Comparison of ENCODE assay signal across 9 cellular contexts in genomic region chr10:73886625-73887024, GRCh38. TPM values are rescaled to one million over a fixed set of nuclear protein-coding genes. Genes with fewer than 3 reads are reported as not detected.
DNase-seq lines count a peak whose midpoint lies in the region; ATAC-seq, FAIRE-seq and TF ChIP-seq lines count a peak whose summit lies in the region.
"Had no signal": no experiment of that assay in that cellular context is flagged by ENCODE, and none has a peak within 500 bp of the region (broad histone marks: within the 10 kb centered on the region; RNA-seq: fewer than 3 reads in every experiment).

No MANE protein-coding gene starts in this region.

- in situ Hi-C loops in HAP-1 (cut with MboI; ENCODE audit: low sequenced_read_pairs), result loop anchor here (5.0 kb wide), 1 partner anchor 196 kb away; no protein-coding TSS in a partner anchor

- H2AFZ ChIP-seq in PC-9 (no peak overlapping the region), osteoblast (ENCODE audit: low read length) (peak overlapping the region; percentile 10)

- H3K27ac Mint-ChIP-seq in endodermal cell, result no peak overlapping the region
- H3K27ac Mint-ChIP-seq in activated T-helper 1 cell treated with anti-CD3 and anti-CD28 coated beads, Interleukin-12 subunit alpha, Interleukin-12 subunit beta, Interleukin-2, Interleukin-4 antibody, amounts not matched to agents 30 ng/mL and 10 ng/mL and 1 ng/mL, durations not matched to agents 14 hours and 24 hours and 36 hours, result no peak overlapping the region

- peak overlapping the region; percentile 97 to 98 for H3K27ac ChIP-seq in A549
- peak overlapping the region; percentile 97 for H3K27ac ChIP-seq in PC-9
- H3K27ac ChIP-seq in endodermal cell (ENCODE audit: low read depth, low read length), result no peak overlapping the region
- peak overlapping the region; percentile 83 for H3K27ac ChIP-seq in osteoblast (ENCODE audit: low read depth, low read length)
- H3K27ac ChIP-seq: HL-60 had no signal

- no peaks in the 10 kb centered on the region for H3K9me3 ChIP-seq in A549
- H3K9me3 ChIP-seq in PC-9 (ENCODE audit: insufficient read depth, low read depth), result no peaks in the 10 kb centered on the region
- H3K9me3 ChIP-seq in endodermal cell (ENCODE audit: control insufficient read depth, low read length), result no peaks in the 10 kb centered on the region
- no peaks in the 10 kb centered on the region for H3K9me3 ChIP-seq in osteoblast (ENCODE audit: low read depth, low read length)
- no peaks in the 10 kb centered on the region for H3K9me3 ChIP-seq in HAP-1

- H3K4me2 ChIP-seq in A549 (peak overlapping the region; percentile 85), PC-9 (peak overlapping the region; percentile 90), osteoblast (ENCODE audit: insufficient read depth, low read length) (peak overlapping the region; percentile 75)

- H3K4me3 Mint-ChIP-seq in endodermal cell, result no peak overlapping the region
- H3K4me3 Mint-ChIP-seq in activated T-helper 1 cell treated with anti-CD3 and anti-CD28 coated beads, Interleukin-12 subunit alpha, Interleukin-12 subunit beta, Interleukin-2, Interleukin-4 antibody, amounts not matched to agents 30 ng/mL and 10 ng/mL and 1 ng/mL, durations not matched to agents 14 hours and 24 hours and 36 hours, result no peak overlapping the region

- no peak for TF ChIP-seq EP300 in A549 (IDR thresholded peaks at IDR 0.05)

- no peak overlapping the region for H3K9ac ChIP-seq in endodermal cell (ENCODE audit: extremely low read depth, low read length, poor library complexity, severe bottlenecking)

- H3K27me3 Mint-ChIP-seq in endodermal cell (ENCODE audit: insufficient read depth), result no peaks in the 10 kb centered on the region
- peaks cover 4% of the 10 kb centered on the region for H3K27me3 Mint-ChIP-seq in activated T-helper 1 cell treated with anti-CD3 and anti-CD28 coated beads, Interleukin-12 subunit alpha, Interleukin-12 subunit beta, Interleukin-2, Interleukin-4 antibody, amounts not matched to agents 30 ng/mL and 10 ng/mL and 1 ng/mL, durations not matched to agents 14 hours and 24 hours and 36 hours (ENCODE audit: insufficient read depth)

- TF ChIP-seq CTCF in A549 (IDR thresholded peaks at IDR 0.05) (no peak), PC-9 (conservative IDR thresholded peaks at IDR 0.05) (no peak), endodermal cell (conservative IDR thresholded peaks at IDR 0.05) (no peak), osteoblast (IDR thresholded peaks at IDR 0.05; ENCODE audit: extremely low read depth, low read depth, low read length) (no peak)

- no peaks in the 10 kb centered on the region for H3K36me3 ChIP-seq in PC-9 (ENCODE audit: low read depth)
- H3K36me3 ChIP-seq in endodermal cell (ENCODE audit: control insufficient read depth, insufficient read depth, low read length), result no peaks in the 10 kb centered on the region
- H3K36me3 ChIP-seq in osteoblast (ENCODE audit: insufficient read depth, low read length), result no peaks in the 10 kb centered on the region
- H3K36me3 ChIP-seq in HAP-1 (replicated peaks), result no peaks in the 10 kb centered on the region

- no peaks in the 10 kb centered on the region for H3K36me3 Mint-ChIP-seq in endodermal cell (ENCODE audit: low read depth)
- no peaks in the 10 kb centered on the region for H3K36me3 Mint-ChIP-seq in activated T-helper 1 cell treated with anti-CD3 and anti-CD28 coated beads, Interleukin-12 subunit alpha, Interleukin-12 subunit beta, Interleukin-2, Interleukin-4 antibody, amounts not matched to agents 30 ng/mL and 10 ng/mL and 1 ng/mL, durations not matched to agents 14 hours and 24 hours and 36 hours (ENCODE audit: low read depth)

- H3K79me2 ChIP-seq in PC-9 (ENCODE audit: low read depth) (no peaks in the 10 kb centered on the region), osteoblast (ENCODE audit: insufficient read depth, low read length) (no peaks in the 10 kb centered on the region)

- H3K9me2 ChIP-seq in PC-9 (ENCODE audit: insufficient read depth), result no peaks in the 10 kb centered on the region

- H3K4me3 ChIP-seq in A549 (no peak overlapping the region), PC-9 (peak overlapping the region; percentile 43; the same call in 1 of the 2 replicates), endodermal cell (ENCODE audit: low read length) (no peak overlapping the region), osteoblast (ENCODE audit: insufficient read depth, low read length) (no peak overlapping the region), HAP-1 (no peak overlapping the region)

- intact Hi-C loops in PC-9 (cut with micrococcal nuclease; ENCODE audit: unreplicated experiment), result loop anchor here (1.0 to 10.0 kb wide), 10 partner anchors 54 to 1348 kb away; partner anchors contain the start of gene COMTD1
- intact Hi-C loops in activated T-helper 1 cell treated with anti-CD3 and anti-CD28 coated beads, Interleukin-12 subunit alpha, Interleukin-12 subunit beta, Interleukin-2, Interleukin-4 antibody, amounts not matched to agents 30 ng/mL and 10 ng/mL and 1 ng/mL, durations not matched to agents 14 hours and 24 hours and 36 hours (cut with micrococcal nuclease), result loop anchor here (1.0 to 2.0 kb wide), 7 partner anchors 22 to 348 kb away; no protein-coding TSS in a partner anchor

- CTCF ChIA-PET in A549 (lab: Yijun Ruan, JAX), result interaction anchor here (0.7 to 26.6 kb wide), 51 partner anchors 9 to 348 kb away, joined by 3 to 936 read pairs (median 5); partner anchors contain the start of genes CAMK2G, PLAU and VCL
- CTCF ChIA-PET in PC-9 (lab: Charles Lee), result interaction anchor here (0.6 to 4.4 kb wide), 16 partner anchors 11 to 217 kb away, joined by 3 to 58 read pairs (median 4); no protein-coding TSS in a partner anchor

- H3K9me3 Mint-ChIP-seq in endodermal cell, result no peaks in the 10 kb centered on the region
- no peaks in the 10 kb centered on the region for H3K9me3 Mint-ChIP-seq in activated T-helper 1 cell treated with anti-CD3 and anti-CD28 coated beads, Interleukin-12 subunit alpha, Interleukin-12 subunit beta, Interleukin-2, Interleukin-4 antibody, amounts not matched to agents 30 ng/mL and 10 ng/mL and 1 ng/mL, durations not matched to agents 14 hours and 24 hours and 36 hours

- DNase-seq in A549 (ENCODE audit: low read depth in 1 of 2, low spot score in 1 of 2) (no peak), PC-9 (peak; percentile 38 to 58), endodermal cell (peak; percentile 62), osteoblast (ENCODE audit: insufficient read length, low spot score, missing footprints) (peak; percentile 38), AG08396 (ENCODE audit: low spot score) (no peak), NCI-H345 (lab: John Stamatoyannopoulos, UW) (no peak), HAP-1 (ENCODE audit: low spot score in 2 of 2) (no peak)
- DNase-seq in activated T-helper 1 cell treated with anti-CD3 and anti-CD28 coated beads, Interleukin-12 subunit alpha, Interleukin-12 subunit beta, Interleukin-2, Interleukin-4 antibody, amounts not matched to agents 30 ng/mL and 10 ng/mL and 1 ng/mL, durations not matched to agents 14 hours and 24 hours and 36 hours (ENCODE audit: low spot score), result no peak

- H3K4me1 ChIP-seq in A549, result peaks cover 56% of the 10 kb centered on the region
- peaks cover 64% of the 10 kb centered on the region for H3K4me1 ChIP-seq in PC-9 (replicated peaks; ENCODE audit: insufficient read depth)
- H3K4me1 ChIP-seq in endodermal cell (ENCODE audit: control insufficient read depth, insufficient read depth, low read length), result peaks cover 12% of the 10 kb centered on the region
- H3K4me1 ChIP-seq in osteoblast (ENCODE audit: insufficient read depth, low read length), result peaks cover 32% of the 10 kb centered on the region
- H3K4me1 ChIP-seq in HAP-1, result no peaks in the 10 kb centered on the region

- peak; percentile 43 to 54; a peak in 5 of 6 replicates for ATAC-seq in A549

- FAIRE-seq in A549 (lab: Jason Lieb, UNC), result no peak

- peaks cover 12% of the 10 kb centered on the region for H3K4me1 Mint-ChIP-seq in endodermal cell
- H3K4me1 Mint-ChIP-seq in activated T-helper 1 cell treated with anti-CD3 and anti-CD28 coated beads, Interleukin-12 subunit alpha, Interleukin-12 subunit beta, Interleukin-2, Interleukin-4 antibody, amounts not matched to agents 30 ng/mL and 10 ng/mL and 1 ng/mL, durations not matched to agents 14 hours and 24 hours and 36 hours (ENCODE audit: low read depth), result peaks cover 25% of the 10 kb centered on the region

- no peak for TF ChIP-seq POLR2A in A549 (IDR thresholded peaks at IDR 0.05; ENCODE audit: low read length)

- H4K20me1 ChIP-seq in PC-9 (ENCODE audit: insufficient read depth) (no peaks in the 10 kb centered on the region), osteoblast (ENCODE audit: insufficient read depth, low read length) (no peaks in the 10 kb centered on the region)

- 14% methylated on average over 1 of the region's 1 CpG for WGBS in A549 (ENCODE audit: missing lambda C conversion rate)
- WGBS in endodermal cell (ENCODE audit: insufficient coverage in 1 of 2, insufficient read length in 1 of 2), 2 experiments, result 78 to 83% methylated on average over 1 of the region's 1 CpG

- H3K27me3 ChIP-seq in PC-9 (ENCODE audit: insufficient read depth, low read depth) (no peaks in the 10 kb centered on the region), endodermal cell (ENCODE audit: control insufficient read depth, insufficient read depth, low read length, poor library complexity, severe bottlenecking) (no peaks in the 10 kb centered on the region), osteoblast (ENCODE audit: insufficient read depth, low read length) (no peaks in the 10 kb centered on the region), HAP-1 (ENCODE audit: low read depth) (no peaks in the 10 kb centered on the region)

- POLR2A ChIA-PET in A549 (lab: Yijun Ruan, JAX), result interaction anchor here (0.9 to 7.9 kb wide), 10 partner anchors 11 to 290 kb away, joined by 3 to 98 read pairs (median 6); partner anchors contain the start of gene PLAU
- POLR2A ChIA-PET in PC-9 (lab: Charles Lee; ENCODE audit: unreplicated experiment), result interaction anchor here (0.5 to 4.0 kb wide), 6 partner anchors 13 to 217 kb away, joined by 3 to 87 read pairs (median 4); partner anchors contain the start of gene VCL

- no peak for TF ChIP-seq RAD21 in A549 (conservative IDR thresholded peaks at IDR 0.05 in 1 of 2, IDR thresholded peaks at IDR 0.05 in 1 of 2)

- BruUV-seq in PC-9 (replicated peaks; lab: Mats Ljungman, UMichigan), result no TSS peak

- peaks cover 52% of the 10 kb centered on the region for H3F3A ChIP-seq in PC-9 (ENCODE audit: insufficient read depth, low read depth)

RNA-seq across cellular contexts. Expression of gene CAMK2G, which starts 12.3 kb away (rescaled TPM):
- polyA plus RNA-seq in A549 (2011; rRNA removed) (22.6 and 27.5 TPM in 2 replicates), A549 (2017; fragmentation: RNase III; extraction: RNeasy Plus Mini Kit Qiagen cat#74134 plus additional on column Dnase treatment) (22.8 to 26.6 TPM (median 25.5 TPM) in 3 replicates)
- 30.6 and 33.7 TPM in 2 replicates for polyA plus RNA-seq in A549 (2012; cell fraction: cytosol; rRNA removed)
- 61.5 and 75.3 TPM in 2 replicates for polyA plus RNA-seq in A549 (2012; cell fraction: nucleus; rRNA removed)
- polyA minus RNA-seq in A549 (2011; rRNA and poly(A)+ RNA removed), result 22.9 and 33.4 TPM in 2 replicates
- total RNA-seq in PC-9 (2021) (125 and 147 TPM in 2 replicates), endodermal cell (10 to 100 TPM; 20.9 to 21.7 TPM), osteoblast (22.4 and 28.3 TPM in 2 replicates)
- polyA plus RNA-seq in endodermal cell (2013, experiment 1 of 2), result 29.8 TPM
- 25.8 TPM for polyA plus RNA-seq in endodermal cell (2013, experiment 2 of 2)
- 15.9 and 18.7 TPM in 2 replicates for total RNA-seq in activated T-helper 1 cell treated with anti-CD3 and anti-CD28 coated beads, Interleukin-12 subunit alpha, Interleukin-12 subunit beta, Interleukin-2, Interleukin-4 antibody, amounts not matched to agents 30 ng/mL and 10 ng/mL and 1 ng/mL, durations not matched to agents 14 hours and 24 hours and 36 hours

RNA-seq across cellular contexts. Expression of gene PLAU, which starts 24.3 kb away (rescaled TPM):
- polyA plus RNA-seq in A549 (2011; rRNA removed), result 75.8 and 84.3 TPM in 2 replicates
- 78.1 and 96.1 TPM in 2 replicates for polyA plus RNA-seq in A549 (2012; cell fraction: cytosol; rRNA removed)
- polyA plus RNA-seq in A549 (2012; cell fraction: nucleus; rRNA removed), result 128 and 152 TPM in 2 replicates
- polyA plus RNA-seq in A549 (2017; fragmentation: RNase III; extraction: RNeasy Plus Mini Kit Qiagen cat#74134 plus additional on column Dnase treatment), result 82.6 to 88.3 TPM (median 87.2 TPM) in 3 replicates
- polyA minus RNA-seq in A549 (2011; rRNA and poly(A)+ RNA removed), result 47.2 and 50.6 TPM in 2 replicates
- total RNA-seq in PC-9 (2021), result 90.3 and 94.9 TPM in 2 replicates
- total RNA-seq in endodermal cell, result 1 to 10 TPM; 2.7 to 3.3 TPM
- polyA plus RNA-seq in endodermal cell (2013, experiment 1 of 2), result 10.5 TPM
- polyA plus RNA-seq in endodermal cell (2013, experiment 2 of 2), result 14.2 TPM
- total RNA-seq in osteoblast, result 27.9 and 40.7 TPM in 2 replicates
- total RNA-seq in activated T-helper 1 cell treated with anti-CD3 and anti-CD28 coated beads, Interleukin-12 subunit alpha, Interleukin-12 subunit beta, Interleukin-2, Interleukin-4 antibody, amounts not matched to agents 30 ng/mL and 10 ng/mL and 1 ng/mL, durations not matched to agents 14 hours and 24 hours and 36 hours, result 0.37 and 0.60 TPM in 2 replicates

Comparison
In these comparisons a context has a peak if more than half of its experiments do, and no peak if none do; other contexts are left out.
1. DNase-seq: peak in PC-9 (2 of 2), endodermal cell (single experiment) and osteoblast (single experiment); none in A549 (0 of 2), AG08396 (single experiment), NCI-H345 (single experiment), HAP-1 (0 of 2) and activated T-helper 1 cell treated with anti-CD3 and anti-CD28 coated beads, Interleukin-12 subunit alpha, Interleukin-12 subunit beta, Interleukin-2, Interleukin-4 antibody, amounts not matched to agents 30 ng/mL and 10 ng/mL and 1 ng/mL, durations not matched to agents 14 hours and 24 hours and 36 hours (single experiment).
2. Peak in every context shown above with its lines, with median percentiles within 50 percentile points of each other: H3K4me2 ChIP-seq.